In the genomic region with DNA sequence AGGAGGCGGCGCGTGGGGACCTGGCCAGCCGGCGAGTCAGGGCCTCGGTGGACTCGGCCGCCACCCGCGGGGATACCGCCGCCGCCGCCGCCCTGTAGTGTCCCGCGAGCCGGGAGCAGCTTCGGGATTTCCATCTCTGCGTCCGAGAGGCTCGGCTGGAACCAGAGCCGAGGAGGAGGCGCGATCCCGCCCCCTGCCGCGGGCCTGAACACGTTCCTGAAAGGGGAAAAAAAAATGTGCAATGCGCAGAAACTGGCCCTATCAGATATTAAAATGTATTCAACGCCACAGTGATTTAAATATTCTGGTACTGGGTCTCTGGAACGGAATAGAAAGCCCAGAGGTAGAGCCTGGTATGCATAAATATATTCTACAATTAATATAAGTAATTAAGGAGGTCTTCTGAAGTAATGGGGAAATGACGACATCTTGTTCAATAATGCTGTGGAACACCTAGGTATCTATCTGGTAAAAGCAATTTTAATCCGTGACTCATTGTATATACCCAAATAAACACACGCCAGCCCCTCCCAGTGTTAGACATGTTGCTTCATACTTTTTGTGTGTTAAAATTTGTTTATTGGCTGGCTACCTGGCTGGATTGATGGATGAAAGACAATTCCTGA, we compare ENCODE assay signal across 8 cellular contexts. TPM values are rescaled to one million over a fixed set of nuclear protein-coding genes. Genes with fewer than 3 reads are reported as not detected.
DNase-seq lines count a peak whose midpoint lies in the region; ATAC-seq lines count a peak whose summit lies in the region.
"Not testable (repeated sequence)": the region's sequence is repeated elsewhere in the genome, so short reads cannot be mapped to it uniquely, and the experiment has no call there.

TSS of gene ZXDA (minus strand) at position 172 of the 626 bp plus-strand sequence. CDS start at position 134, 38 bp downstream.

- ATAC-seq in GM19328 (IDR thresholded peaks at IDR 0.05; ENCODE audit: unreplicated experiment) (peak; percentile 54), HG02885 (IDR thresholded peaks at IDR 0.05; ENCODE audit: poor library complexity, unreplicated experiment) (peak; percentile 63)

- peak; percentile 36 for DNase-seq in NAMALWA (ENCODE audit: low spot score)
- not testable (repeated sequence) for DNase-seq in activated CD4-positive, alpha-beta memory T cell treated with anti-CD3 and anti-CD28 coated beads, Interleukin-2, amount 10 ng/mL, durations not matched to agents 7 days and 5 days; skeletal muscle cell (ENCODE audit: low read depth)
- peak; percentile 26 for DNase-seq in kidney tubule cell (ENCODE audit: low spot score)

- not testable (repeated sequence) for H3K36me3 Mint-ChIP-seq in activated CD4-positive, alpha-beta memory T cell treated with anti-CD3 and anti-CD28 coated beads, Interleukin-2, amount 10 ng/mL, durations not matched to agents 7 days and 5 days (ENCODE audit: low read depth)

- H3K36me3 ChIP-seq in BLaER1 treated with 17β-estradiol and CSF1 and Interleukin-3, amounts not matched to agents 10 nM and 100 nM; duodenal mucosa (ENCODE audit: control insufficient read depth in 1 of 2, insufficient read depth in 2 of 2, low read length in 2 of 2): not testable (repeated sequence)

- CTCF ChIA-PET in activated CD4-positive, alpha-beta memory T cell treated with anti-CD3 and anti-CD28 coated beads, Interleukin-2, amount 10 ng/mL, durations not matched to agents 7 days and 5 days (lab: Charles Lee), result not testable (repeated sequence)

- H3K27me3 Mint-ChIP-seq in activated CD4-positive, alpha-beta memory T cell treated with anti-CD3 and anti-CD28 coated beads, Interleukin-2, amount 10 ng/mL, durations not matched to agents 7 days and 5 days, result not testable (repeated sequence)

- H3K4me2 ChIP-seq in BLaER1 treated with 17β-estradiol and CSF1 and Interleukin-3, amounts not matched to agents 10 nM and 100 nM, result peak within 1 kb of the TSS; percentile 39 to 81 (median 64); a peak in 21 of 22 replicates

- POLR2A ChIA-PET in activated CD4-positive, alpha-beta memory T cell treated with anti-CD3 and anti-CD28 coated beads, Interleukin-2, amount 10 ng/mL, durations not matched to agents 7 days and 5 days (lab: Charles Lee), result not testable (repeated sequence)

- not testable (repeated sequence) for H3K9me3 Mint-ChIP-seq in activated CD4-positive, alpha-beta memory T cell treated with anti-CD3 and anti-CD28 coated beads, Interleukin-2, amount 10 ng/mL, durations not matched to agents 7 days and 5 days

- H3K27ac Mint-ChIP-seq in activated CD4-positive, alpha-beta memory T cell treated with anti-CD3 and anti-CD28 coated beads, Interleukin-2, amount 10 ng/mL, durations not matched to agents 7 days and 5 days, result peak within 1 kb of the TSS; percentile 68

- H3K4me1 ChIP-seq in BLaER1 treated with 17β-estradiol and CSF1 and Interleukin-3, amounts not matched to agents 10 nM and 100 nM, result peaks cover 5 to 20% (median 8%) of the 10 kb centered on the region in 10 experiments; a peak in 14 of 20 replicates
- not testable (repeated sequence) for H3K4me1 ChIP-seq in duodenal mucosa (ENCODE audit: control insufficient read depth in 1 of 2, insufficient read depth in 2 of 2, low read length in 2 of 2)

- H3K4me1 Mint-ChIP-seq in activated CD4-positive, alpha-beta memory T cell treated with anti-CD3 and anti-CD28 coated beads, Interleukin-2, amount 10 ng/mL, durations not matched to agents 7 days and 5 days, result peaks cover 35% of the 10 kb centered on the region

- H3K4me3 ChIP-seq in BLaER1 treated with 17β-estradiol and CSF1 and Interleukin-3, amounts not matched to agents 10 nM and 100 nM, result peak within 1 kb of the TSS; percentile 47 to 69 (median 58)
- peak within 1 kb of the TSS; percentile 58 to 60 for H3K4me3 ChIP-seq in duodenal mucosa (ENCODE audit: low read depth in 1 of 2, low read length in 2 of 2)
- H3K4me3 ChIP-seq in skeletal muscle cell (ENCODE audit: low read depth, low read length), result peak within 1 kb of the TSS; percentile 47

- H3K27ac ChIP-seq in BLaER1 treated with 17β-estradiol and CSF1 and Interleukin-3, amounts not matched to agents 10 nM and 100 nM, result peak within 1 kb of the TSS; percentile 72 to 83 (median 78)
- peak within 1 kb of the TSS; percentile 66 for H3K27ac ChIP-seq in duodenal mucosa (ENCODE audit: low read depth, low read length)

- not testable (repeated sequence) for H4K20me1 ChIP-seq in BLaER1 treated with 17β-estradiol and CSF1 and Interleukin-3, amounts not matched to agents 10 nM and 100 nM

- H3K4me3 Mint-ChIP-seq in activated CD4-positive, alpha-beta memory T cell treated with anti-CD3 and anti-CD28 coated beads, Interleukin-2, amount 10 ng/mL, durations not matched to agents 7 days and 5 days, result peak within 1 kb of the TSS; percentile 71

- H3K9ac ChIP-seq in BLaER1 treated with 17β-estradiol and CSF1 and Interleukin-3, amounts not matched to agents 10 nM and 100 nM, result peak within 1 kb of the TSS; percentile 71 to 85 (median 82)
- H3K9ac ChIP-seq in duodenal mucosa (ENCODE audit: low read depth in 1 of 2, low read length in 2 of 2), result peak within 1 kb of the TSS; percentile 25 to 32

- H3K9me3 ChIP-seq in BLaER1 treated with 17β-estradiol and CSF1 and Interleukin-3, amounts not matched to agents 10 nM and 100 nM (replicated peaks in 1 of 11), result peaks cover 0 to 10% (median 5%) of the 10 kb centered on the region in 11 experiments; a peak in 6 of 22 replicates
- not testable (repeated sequence) for H3K9me3 ChIP-seq in duodenal mucosa (ENCODE audit: control insufficient read depth in 1 of 2, low read length in 2 of 2)

- not testable (repeated sequence) for H3K27me3 ChIP-seq in BLaER1 treated with 17β-estradiol and CSF1 and Interleukin-3, amounts not matched to agents 10 nM and 100 nM; duodenal mucosa (ENCODE audit: control insufficient read depth in 1 of 2, insufficient read depth in 2 of 2, low read length in 2 of 2)

RNA-seq across cellular contexts. Expression of gene ZXDA, which starts in this region (rescaled TPM):
- total RNA-seq in activated CD4-positive, alpha-beta memory T cell treated with anti-CD3 and anti-CD28 coated beads, Interleukin-2, amount 10 ng/mL, durations not matched to agents 7 days and 5 days, result 1 to 10 TPM; 3.8 to 4.2 TPM
